8 cellular contexts compared by ENCODE assay signal in genomic region chr10:28302012-28302667, GRCh38. TPM values are rescaled to one million over a fixed set of nuclear protein-coding genes. Genes with fewer than 3 reads are reported as not detected.
DNase-seq lines count a peak whose midpoint lies in the region; ATAC-seq, FAIRE-seq and TF ChIP-seq lines count a peak whose summit lies in the region.

No MANE protein-coding gene starts in this region.

- DNase-seq in KBM-7 (peak; percentile 35), adrenal gland (peak in 2 of 7 donors; percentile 58 to 61), kidney (no peak), stomach (no peak), GM19240 (ENCODE audit: insufficient read length, low spot score) (no peak), NCI-H226 (no peak)

- H3K4me1 ChIP-seq in adrenal gland (replicated peaks in 1 of 2) (peaks cover 7% of the 10 kb centered on the region in 2 donors), kidney (ENCODE audit: control insufficient read depth in 1 of 2, insufficient read depth in 1 of 2, low read depth in 1 of 2, low read length in 2 of 2) (no peaks in the 10 kb centered on the region), stomach (peaks cover 7 to 39% (median 18%) of the 10 kb centered on the region in 4 donors)

- H3K9me3 ChIP-seq in adrenal gland (replicated peaks in 1 of 3) = no peaks in the 10 kb centered on the region
- no peaks in the 10 kb centered on the region for H3K9me3 ChIP-seq in kidney (ENCODE audit: control insufficient read depth in 1 of 2, low read length in 2 of 2)
- H3K9me3 ChIP-seq in stomach = no peaks in the 10 kb centered on the region

- 1 to 3% (median 2%) methylated on average over 16 to 30 of the region's 30 CpGs for WGBS in adrenal gland, 4 donors
- 1 to 3% (median 3%) methylated on average over 25 to 30 of the region's 30 CpGs for WGBS in stomach, 5 donors

- in situ Hi-C loops in KBM-7 (cut with MboI; ENCODE audit: low pct_unique_long_range_greater_than_20kb, low sequenced_read_pairs) = no loop called here

- intact Hi-C loops in adrenal gland (cut with DNase I) = no loop called here
- intact Hi-C loops in kidney (cut with DNase I) = no loop called here
- intact Hi-C loops in stomach (cut with DNase I; ENCODE audit: low total_unique reads) = no loop called here

- H3K27me3 ChIP-seq in adrenal gland = peaks cover 6% of the 10 kb centered on the region
- no peaks in the 10 kb centered on the region for H3K27me3 ChIP-seq in stomach

- no peak for FAIRE-seq in kidney (lab: Jason Lieb, UNC)

- ATAC-seq in GM18511 (IDR thresholded peaks at IDR 0.05; ENCODE audit: unreplicated experiment) (peak; percentile 3), HG03095 (IDR thresholded peaks at IDR 0.05; ENCODE audit: unreplicated experiment) (no peak)

- no peak for TF ChIP-seq POLR2A in adrenal gland (IDR thresholded peaks at IDR 0.05)
- no peak for TF ChIP-seq POLR2A in stomach (IDR thresholded peaks at IDR 0.05)

- peak overlapping the region; percentile 43 to 77 for H3K9ac ChIP-seq in kidney (ENCODE audit: low read length in 2 of 2)

- peak overlapping the region in 2 of 4 donors; percentile 76 to 77 for H3K4me3 ChIP-seq in adrenal gland
- H3K4me3 ChIP-seq in kidney (ENCODE audit: low read length in 2 of 2) = peak overlapping the region; percentile 71 to 82
- H3K4me3 ChIP-seq in stomach = peak overlapping the region; percentile 71 to 93 (median 88)

- H3K36me3 ChIP-seq in adrenal gland (replicated peaks in 1 of 2) (no peaks in the 10 kb centered on the region), kidney (ENCODE audit: control insufficient read depth in 1 of 2, insufficient read depth in 2 of 2, low read length in 2 of 2) (no peaks in the 10 kb centered on the region), stomach (no peaks in the 10 kb centered on the region)

- H3K27ac ChIP-seq in adrenal gland (peak overlapping the region in 3 of 5 donors; percentile 80 to 89 (median 85)), kidney (ENCODE audit: low read depth in 2 of 2, low read length in 2 of 2) (peak overlapping the region; percentile 57 to 77), stomach (peak overlapping the region; percentile 92 to 99 (median 93))

- TF ChIP-seq EP300 in stomach (IDR thresholded peaks at IDR 0.05) = no peak

- TF ChIP-seq CTCF in adrenal gland (IDR thresholded peaks at IDR 0.05) = no peak
- no peak for TF ChIP-seq CTCF in kidney (IDR thresholded peaks at IDR 0.05; ENCODE audit: borderline replicate concordance, extremely low read depth, insufficient read depth)
- no peak for TF ChIP-seq CTCF in stomach (IDR thresholded peaks at IDR 0.05)

RNA-seq across cellular contexts. Expression of gene MPP7, which starts 0.7 kb away (rescaled TPM):
- total RNA-seq in adrenal gland (10 to 100 TPM in 1 of 8 donors, 1 to 10 TPM in 7; 3.0 to 12.0 (median 6.6) TPM), kidney (11.6 TPM), stomach (10 to 100 TPM; 11.2 to 42.0 (median 27.2) TPM)
- polyA plus RNA-seq in adrenal gland (1 to 10 TPM; 1.7 to 3.5 (median 1.8) TPM), kidney (ENCODE audit: insufficient read depth, low read depth, low replicate concordance) (6.8 TPM), stomach (1 to 10 TPM; 6.0 to 9.9 (median 6.7) TPM)
